In genomic region chr17:83175551-83176271, GRCh38 we compare ENCODE assay signal across 1 cellular context.
TF ChIP-seq lines count a peak whose summit lies in the region.

No MANE protein-coding gene starts in this region.

TF ChIP-seq in GM12878, 131 proteins besides CTCF, POLR2A, EP300 and RAD21 (continued from another document):
- TF ChIP-seq ATF2 (IDR thresholded peaks at IDR 0.05; ENCODE audit: low read length), result no peak
